ENCODE assay signal across 28 cellular contexts in the genomic region with DNA sequence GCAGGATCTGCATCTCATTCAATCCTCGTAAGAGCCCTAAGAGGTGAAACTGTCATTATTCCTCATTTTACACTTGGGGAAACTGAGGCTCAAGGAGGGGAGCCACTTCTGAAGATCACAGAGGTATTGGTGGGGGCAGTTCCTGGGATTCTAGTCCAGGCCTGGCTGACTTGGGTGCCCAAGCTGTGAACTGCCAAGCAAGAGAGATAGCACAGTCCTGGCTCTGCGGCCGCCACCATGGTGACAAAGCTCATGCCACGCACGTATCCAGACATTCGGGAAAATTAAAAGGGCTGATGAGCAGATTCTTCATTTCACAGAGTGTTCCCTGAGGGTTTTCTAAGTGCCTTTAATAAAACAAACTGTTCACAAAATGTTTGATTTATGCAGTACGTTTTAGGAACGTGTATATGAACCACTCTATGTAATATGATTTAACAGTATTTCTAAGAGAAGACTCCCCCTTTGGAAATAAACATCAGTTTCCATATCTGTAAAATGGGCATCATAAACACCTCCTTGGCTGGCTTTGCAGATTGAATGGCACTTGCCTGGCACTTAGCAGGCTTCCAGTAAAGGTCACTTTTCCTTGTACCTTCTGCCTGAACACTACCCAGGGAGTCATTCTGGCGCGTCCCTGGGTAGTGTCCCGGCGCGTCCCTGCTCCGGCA.
"Had no signal": no experiment of that assay in that cellular context is flagged by ENCODE, and none has a peak within 500 bp of the region (broad histone marks: within the 10 kb centered on the region; RNA-seq: fewer than 3 reads in every experiment).

No MANE protein-coding gene starts in this region.

- H3K4me1 ChIP-seq: parathyroid adenoma, sigmoid colon, testis, tibial artery had no signal

- H3K27me3 Mint-ChIP-seq: memory B cell; naive B cell; natural killer cell treated with Interleukin-12 subunit alpha and Interleukin-12 subunit beta and Interleukin-15 and Interleukin-18, amount 100 ng/mL, for 72 hours; progenitor cell of endocrine pancreas; stimulated activated memory B cell treated with anti-CD40 and anti-IgM and Interleukin-4, amounts not matched to agents 10 μg/mL and 1 μg/mL and 100 μg/mL, for 72 hours; type B pancreatic cell had no signal

- ATAC-seq: left colon; left ventricle myocardium superior; mucosa of descending colon; stimulated activated memory B cell treated with anti-CD40 and anti-IgM and Interleukin-4, amounts not matched to agents 10 μg/mL and 1 μg/mL and 100 μg/mL, for 72 hours; stimulated activated naive CD8-positive, alpha-beta T cell treated with anti-CD3 and anti-CD28 coated beads, Interleukin-15, Interleukin-2, amounts not matched to agents 100 U/mL and 50 U/mL, for 24 hours had no signal

- DNase-seq: dorsolateral prefrontal cortex; effector CD4-positive, alpha-beta T cell; endodermal cell; erythroblast; esophagus squamous epithelium; foreskin melanocyte; immature natural killer cell; islet precursor cell; kidney glomerular epithelial cell; left colon; left ventricle myocardium superior; mucosa of descending colon; naive B cell; stimulated activated CD4-positive, alpha-beta T cell treated with anti-CD3 and anti-CD28 coated beads, Interleukin-4, amount 100 ng/mL, for 4 hours; stimulated activated naive CD8-positive, alpha-beta T cell treated with anti-CD3 and anti-CD28 coated beads, Interleukin-15, Interleukin-2, amounts not matched to agents 100 U/mL and 50 U/mL, for 24 hours; substantia nigra; testis; tibial artery had no signal

- H3K27ac Mint-ChIP-seq: endodermal cell; immature natural killer cell; memory B cell; naive B cell; natural killer cell treated with Interleukin-12 subunit alpha and Interleukin-12 subunit beta and Interleukin-15 and Interleukin-18, amount 100 ng/mL, for 72 hours; progenitor cell of endocrine pancreas; stimulated activated memory B cell treated with anti-CD40 and anti-IgM and Interleukin-4, amounts not matched to agents 10 μg/mL and 1 μg/mL and 100 μg/mL, for 72 hours had no signal

- H3K4me1 Mint-ChIP-seq: endodermal cell; immature natural killer cell; memory B cell; naive B cell; neural crest cell; stimulated activated memory B cell treated with anti-CD40 and anti-IgM and Interleukin-4, amounts not matched to agents 10 μg/mL and 1 μg/mL and 100 μg/mL, for 72 hours had no signal

- H3K4me3 Mint-ChIP-seq: endodermal cell; immature natural killer cell; memory B cell; mesothelial cell of epicardium; natural killer cell treated with Interleukin-12 subunit alpha and Interleukin-12 subunit beta and Interleukin-15 and Interleukin-18, amount 100 ng/mL, for 72 hours; neural crest cell; stimulated activated memory B cell treated with anti-CD40 and anti-IgM and Interleukin-4, amounts not matched to agents 10 μg/mL and 1 μg/mL and 100 μg/mL, for 72 hours; type B pancreatic cell had no signal

- H3K27me3 ChIP-seq: dorsolateral prefrontal cortex, esophagus squamous epithelium, sigmoid colon, testis, tibial artery had no signal

- H3K9me3 Mint-ChIP-seq: endodermal cell; mesothelial cell of epicardium; natural killer cell treated with Interleukin-12 subunit alpha and Interleukin-12 subunit beta and Interleukin-15 and Interleukin-18, amount 100 ng/mL, for 72 hours; neural crest cell; type B pancreatic cell had no signal

- H3K27ac ChIP-seq: parathyroid adenoma, sigmoid colon, testis, tibial artery had no signal

- H3K9me3 ChIP-seq: esophagus squamous epithelium, mucosa of descending colon, sigmoid colon, testis, tibial artery had no signal

- H3K4me3 ChIP-seq: dorsolateral prefrontal cortex, esophagus squamous epithelium, lung, mucosa of descending colon, sigmoid colon, testis, tibial artery had no signal
